In genomic region chr11:112977620-112978212, GRCh38 we compare ENCODE assay signal across 10 cellular contexts. TPM values are rescaled to one million over a fixed set of nuclear protein-coding genes. Genes with fewer than 3 reads are reported as not detected.
DNase-seq lines count a peak whose midpoint lies in the region; ATAC-seq and TF ChIP-seq lines count a peak whose summit lies in the region.
"Had no signal": no experiment of that assay in that cellular context is flagged by ENCODE, and none has a peak within 500 bp of the region (broad histone marks: within the 10 kb centered on the region; RNA-seq: fewer than 3 reads in every experiment).

No MANE protein-coding gene starts in this region.

- no peaks in the 10 kb centered on the region for H3K9me3 ChIP-seq in left lung

- H3K4me1 ChIP-seq in left lung, result peaks cover 0 to 6% of the 10 kb centered on the region in 2 donors

- H3K27ac ChIP-seq in left lung, result no peak overlapping the region

- ATAC-seq in left lung (peak; percentile 75), GM18868 (IDR thresholded peaks at IDR 0.05; ENCODE audit: unreplicated experiment) (no peak)
- ATAC-seq in stimulated activated naive CD8-positive, alpha-beta T cell treated with anti-CD3 and anti-CD28 coated beads, Interleukin-15, Interleukin-2, amounts not matched to agents 100 U/mL and 50 U/mL, for 24 hours, result no peak

- H3K4me3 ChIP-seq in AG09309 (ENCODE audit: control insufficient read depth, low read depth, low read length) (no peak overlapping the region), astrocyte of the spinal cord (ENCODE audit: low read depth, low read length) (no peak overlapping the region), left lung (no peak overlapping the region)

- no peaks in the 10 kb centered on the region for H3K36me3 ChIP-seq in left lung

- peak; percentile 33 for DNase-seq in AG09309 (ENCODE audit: low read depth)
- peak; percentile 84 for DNase-seq in LHCN-M2 (ENCODE audit: low read depth)
- DNase-seq in astrocyte of the spinal cord (ENCODE audit: low read depth, low spot score), result peak; percentile 47
- peak in 1 of 2 donors; percentile 38 for DNase-seq in left lung
- no peak for DNase-seq in stimulated activated naive CD8-positive, alpha-beta T cell treated with anti-CD3 and anti-CD28 coated beads, Interleukin-15, Interleukin-2, amounts not matched to agents 100 U/mL and 50 U/mL, for 24 hours
- no peak for DNase-seq in NCI-H1436 (lab: John Stamatoyannopoulos, UW)
- no peak for DNase-seq in stimulated activated CD4-positive, alpha-beta T cell treated with anti-CD3 and anti-CD28 coated beads, Interleukin-4, amount 100 ng/mL, for 4 hours
- DNase-seq: CD8-positive, alpha-beta memory T cell; nephron progenitor cell had no signal

- no peaks in the 10 kb centered on the region for H3K27me3 ChIP-seq in left lung

- intact Hi-C loops in left lung (cut with DNase I), result no loop called here

- in situ Hi-C loops in astrocyte of the spinal cord (cut with HindIII; ENCODE audit: low sequenced_read_pairs), result no loop called here

- TF ChIP-seq CTCF in AG09309 (IDR thresholded peaks at IDR 0.05; ENCODE audit: control insufficient read depth, insufficient read depth, low read depth, low read length, missing control alignments) (no peak), astrocyte of the spinal cord (IDR thresholded peaks at IDR 0.05; ENCODE audit: low read depth, low read length) (no peak), left lung (IDR thresholded peaks at IDR 0.05) (no peak)

RNA-seq across cellular contexts. Expression of gene NCAM1, which starts 16.5 kb away (rescaled TPM):
- total RNA-seq in LHCN-M2 (2014; rRNA removed) (28.1 and 38.7 TPM in 2 replicates), left lung (1 to 10 TPM; 1.7 to 4.5 TPM)
- 38.4 TPM for polyA plus RNA-seq in LHCN-M2 (2012)

Comparison
In these comparisons a context has a peak if more than half of its experiments do, and no peak if none do; other contexts are left out.
1. DNase-seq: peak in AG09309 (single experiment), LHCN-M2 (single experiment) and astrocyte of the spinal cord (single experiment); none in stimulated activated naive CD8-positive, alpha-beta T cell treated with anti-CD3 and anti-CD28 coated beads, Interleukin-15, Interleukin-2, amounts not matched to agents 100 U/mL and 50 U/mL, for 24 hours (single experiment), NCI-H1436 (single experiment) and stimulated activated CD4-positive, alpha-beta T cell treated with anti-CD3 and anti-CD28 coated beads, Interleukin-4, amount 100 ng/mL, for 4 hours (0 of 2).